In genomic region chr21:31913191-31913608, GRCh38 we compare ENCODE assay signal across 25 cellular contexts. TPM values are rescaled to one million over a fixed set of nuclear protein-coding genes. Genes with fewer than 3 reads are reported as not detected.
A peak's percentile ranks its signal among the peaks of the same experiment; 100 is the strongest.
DNase-seq lines count a peak whose midpoint lies in the region; ATAC-seq and TF ChIP-seq lines count a peak whose summit lies in the region.
"Had no signal": no experiment of that assay in that cellular context is flagged by ENCODE, and none has a peak within 500 bp of the region (broad histone marks: within the 10 kb centered on the region; RNA-seq: fewer than 3 reads in every experiment).

No MANE protein-coding gene starts in this region.

- peaks cover 16% of the 10 kb centered on the region for H3K9me1 ChIP-seq in IMR-90 (ENCODE audit: insufficient read depth, low read length)

- H3K4me1 ChIP-seq in IMR-90 (ENCODE audit: control insufficient read depth, insufficient read depth, low read length) (peaks cover 24% of the 10 kb centered on the region), endodermal cell (ENCODE audit: control insufficient read depth, insufficient read depth, low read length) (peaks cover 19% of the 10 kb centered on the region), adrenal gland (replicated peaks in 1 of 2) (no peaks in the 10 kb centered on the region), Karpas-422 (ENCODE audit: low read length) (no peaks in the 10 kb centered on the region)

- no peak overlapping the region for H3K56ac ChIP-seq in IMR-90 (ENCODE audit: extremely low read depth, insufficient read depth, low read length)

- POLR2A ChIA-PET in IMR-90 (lab: Charles Lee; ENCODE audit: unreplicated experiment) = no interaction called here

- no peak overlapping the region for H3K4me2 ChIP-seq in IMR-90 (ENCODE audit: low read depth, low read length)
- H3K4me2 ChIP-seq in Karpas-422 (ENCODE audit: low read depth, low read length, poor library complexity, severe bottlenecking) = no peak overlapping the region
- H3K4me2 ChIP-seq: A549 had no signal

- H3K14ac ChIP-seq in IMR-90 (replicated peaks; ENCODE audit: low read depth, low read length) = 0 out of 2 replicates have a peak overlapping the region, but pooled peaks have one; percentile 19

- H3K27me3 ChIP-seq in IMR-90 (ENCODE audit: control insufficient read depth, insufficient read depth, low read length) = no peaks in the 10 kb centered on the region
- H3K27me3 ChIP-seq in endodermal cell (ENCODE audit: control insufficient read depth, insufficient read depth, low read length, poor library complexity, severe bottlenecking) = no peaks in the 10 kb centered on the region
- no peaks in the 10 kb centered on the region for H3K27me3 ChIP-seq in adrenal gland
- no peaks in the 10 kb centered on the region for H3K27me3 ChIP-seq in Karpas-422 (ENCODE audit: low read length)

- H3K9ac ChIP-seq in IMR-90 (ENCODE audit: low read depth, low read length) = no peak overlapping the region
- no peak overlapping the region for H3K9ac ChIP-seq in endodermal cell (ENCODE audit: extremely low read depth, low read length, poor library complexity, severe bottlenecking)
- no peak overlapping the region for H3K9ac ChIP-seq in Karpas-422 (ENCODE audit: low read length)

- H4K5ac ChIP-seq in IMR-90 (ENCODE audit: low read depth, low read length) = no peak overlapping the region

- TF ChIP-seq CTCF in IMR-90 (conservative IDR thresholded peaks at IDR 0.05; ENCODE audit: low read depth, low read length) = no peak
- TF ChIP-seq CTCF in endodermal cell (conservative IDR thresholded peaks at IDR 0.05) = no peak
- no peak for TF ChIP-seq CTCF in neural crest cell (conservative IDR thresholded peaks at IDR 0.05)
- no peak for TF ChIP-seq CTCF in foreskin fibroblast (IDR thresholded peaks at IDR 0.05; ENCODE audit: low read depth, low read length)
- TF ChIP-seq CTCF in adrenal gland (IDR thresholded peaks at IDR 0.05) = no peak

- TF ChIP-seq POLR2A in IMR-90 (IDR thresholded peaks at IDR 0.05; ENCODE audit: low read depth, low read length) = no peak
- TF ChIP-seq POLR2A in adrenal gland (IDR thresholded peaks at IDR 0.05) = no peak

- no peaks in the 10 kb centered on the region for H3K9me3 ChIP-seq in IMR-90 (ENCODE audit: control insufficient read depth, insufficient read depth, low read length)
- H3K9me3 ChIP-seq in endodermal cell (ENCODE audit: control insufficient read depth, low read length) = peaks cover 14% of the 10 kb centered on the region
- no peaks in the 10 kb centered on the region for H3K9me3 ChIP-seq in adrenal gland (replicated peaks in 1 of 3)
- no peaks in the 10 kb centered on the region for H3K9me3 ChIP-seq in Karpas-422 (ENCODE audit: low read length)
- H3K9me3 ChIP-seq: A549 had no signal

- in situ Hi-C loops in IMR-90 (cut with MboI; ENCODE audit: low sequenced_read_pairs) = no loop called here

- H3K4me3 Mint-ChIP-seq in endodermal cell (no peak overlapping the region), neural crest cell (peak overlapping the region; percentile 54)
- H3K4me3 Mint-ChIP-seq: B cell, HFFc6 had no signal

- no peak overlapping the region for H3K23ac ChIP-seq in IMR-90 (ENCODE audit: low read depth, low read length)

- dilution Hi-C loops in IMR-90 (cut with HindIII; ENCODE audit: low sequenced_read_pairs, unreplicated experiment) = no loop called here

- no peak for ATAC-seq in IMR-90 (ENCODE audit: low read depth)
- ATAC-seq: A549, HepG2, Panc1, SK-N-SH treated with all-trans-retinoic acid at 6 μM for 48 hours had no signal

- H3K9me3 Mint-ChIP-seq in endodermal cell = peaks cover 6% of the 10 kb centered on the region
- H3K9me3 Mint-ChIP-seq in neural crest cell = peaks cover 3% of the 10 kb centered on the region

- BruUV-seq in IMR-90 (replicated peaks; lab: Mats Ljungman, UMichigan) = no TSS peak

- peaks cover 3 to 35% of the 10 kb centered on the region in 2 experiments; a peak in 3 of 4 replicates for H3K79me1 ChIP-seq in IMR-90 (ENCODE audit: low read depth in 1 of 2, low read length in 2 of 2)

- 69% methylated on average over 5 of the region's 5 CpGs; no CpG with 5 or more reads in 1 of the 2 experiments for WGBS in IMR-90 (ENCODE audit: extremely low coverage in 2 of 2, insufficient read length in 1 of 2), 2 experiments
- WGBS in endodermal cell (ENCODE audit: insufficient coverage in 1 of 2, insufficient read length in 1 of 2), 2 experiments = 86 to 89% methylated on average over 2 to 5 of the region's 5 CpGs
- WGBS in adrenal gland, 4 donors = 70 to 92% (median 85%) methylated on average over 5 of the region's 5 CpGs

- H4K20me1 ChIP-seq in IMR-90 (ENCODE audit: insufficient read depth, low read length) (no peaks in the 10 kb centered on the region), Karpas-422 (ENCODE audit: insufficient read depth, low read depth, low read length) (no peaks in the 10 kb centered on the region)

- no peak overlapping the region for H4K91ac ChIP-seq in IMR-90 (ENCODE audit: insufficient read depth, low read depth, low read length)

- DNase-seq in DMS 273 treated with DMSO at 0.1 percent for 48 hours (lab: John Stamatoyannopoulos, UW) (peak; percentile 45), IMR-90 (no peak), endodermal cell (peak; percentile 58), neural crest cell (ENCODE audit: low read depth, low spot score) (no peak), foreskin fibroblast (no peak), adrenal gland (no peak), Karpas-422 (no peak), NAMALWA (ENCODE audit: low spot score) (no peak)
- DNase-seq: DMS79 treated with DMSO at 0.1 percent for 48 hours, HFFc6, KBM-7, NCI-H1092 treated with DMSO at 0.1 percent for 48 hours, NCI-H146, NCI-H2029, NCI-H226, NCI-H510A treated with DMSO at 0.1 percent for 48 hours, NCI-H748 treated with DMSO at 0.1 percent for 48 hours, SIG-M5 had no signal

- H2AFZ ChIP-seq in IMR-90 (replicated peaks; ENCODE audit: low read length, poor library complexity) (no peak overlapping the region), Karpas-422 (ENCODE audit: low read length) (no peak overlapping the region)

- no peak overlapping the region for H2BK20ac ChIP-seq in IMR-90 (ENCODE audit: low read depth, low read length)

- intact Hi-C loops in IMR-90 (cut with micrococcal nuclease) = no loop called here
- intact Hi-C loops in adrenal gland (cut with DNase I) = no loop called here

- H3K18ac ChIP-seq in IMR-90 (ENCODE audit: low read depth, low read length) = no peak overlapping the region

- no peaks in the 10 kb centered on the region for H3K79me2 ChIP-seq in Karpas-422 (ENCODE audit: low read length)

- H3K27ac ChIP-seq in IMR-90 (ENCODE audit: insufficient read depth, low read length) (no peak overlapping the region), endodermal cell (ENCODE audit: low read depth, low read length) (no peak overlapping the region), adrenal gland (no peak overlapping the region), Karpas-422 (ENCODE audit: low read length) (no peak overlapping the region)
- H3K27ac ChIP-seq: A549, HL-60 had no signal

- TF ChIP-seq RAD21 in IMR-90 (IDR thresholded peaks at IDR 0.05; ENCODE audit: low read length) = no peak

- no peak overlapping the region for H2BK15ac ChIP-seq in IMR-90 (ENCODE audit: low read depth, low read length)

- no peak overlapping the region for H2BK5ac ChIP-seq in IMR-90 (ENCODE audit: low read depth, low read length, poor library complexity, severe bottlenecking)

- H2AK9ac ChIP-seq in IMR-90 (replicated peaks; ENCODE audit: low read depth, low read length, poor library complexity) = no peak overlapping the region

- no peak overlapping the region for H2BK120ac ChIP-seq in IMR-90 (ENCODE audit: low read depth, low read length)

- H3K27ac Mint-ChIP-seq in endodermal cell (peak overlapping the region; percentile 35), neural crest cell (ENCODE audit: unreplicated experiment) (peak overlapping the region; percentile 28)
- H3K27ac Mint-ChIP-seq: B cell, HFFc6 had no signal

- peaks cover 60% of the 10 kb centered on the region for H3K4me1 Mint-ChIP-seq in endodermal cell
- H3K4me1 Mint-ChIP-seq in neural crest cell = peaks cover 81% of the 10 kb centered on the region
- H3K4me1 Mint-ChIP-seq: B cell had no signal

- H3K36me3 Mint-ChIP-seq in endodermal cell (ENCODE audit: low read depth) = peaks cover 6% of the 10 kb centered on the region
- H3K36me3 Mint-ChIP-seq in neural crest cell (ENCODE audit: low read depth) = peaks cover 11% of the 10 kb centered on the region

- H3K27me3 Mint-ChIP-seq in endodermal cell (ENCODE audit: insufficient read depth) = peaks cover 5% of the 10 kb centered on the region
- H3K27me3 Mint-ChIP-seq in neural crest cell (ENCODE audit: low read depth) = no peaks in the 10 kb centered on the region

- CTCF ChIA-PET in IMR-90 (lab: Yijun Ruan, JAX) = no interaction called here

- H3K36me3 ChIP-seq in IMR-90 (ENCODE audit: control insufficient read depth, insufficient read depth, low read length) (no peaks in the 10 kb centered on the region), endodermal cell (ENCODE audit: control insufficient read depth, insufficient read depth, low read length) (no peaks in the 10 kb centered on the region), adrenal gland (replicated peaks in 1 of 2) (no peaks in the 10 kb centered on the region), Karpas-422 (ENCODE audit: insufficient read depth, low read length) (no peaks in the 10 kb centered on the region)

- H2AK5ac ChIP-seq in IMR-90 (ENCODE audit: low read depth, low read length) = no peak overlapping the region

- no peak overlapping the region for H4K8ac ChIP-seq in IMR-90 (ENCODE audit: low read depth in 2 of 2, low read length in 2 of 2)

- H3K4ac ChIP-seq in IMR-90 (ENCODE audit: low read depth, low read length) = peak overlapping the region; percentile 30; the same call in 1 of the 2 replicates

- no peaks in the 10 kb centered on the region for H3K9me2 ChIP-seq in Karpas-422 (replicated peaks; ENCODE audit: insufficient read depth, low read length)

- H3K4me3 ChIP-seq in IMR-90 (ENCODE audit: insufficient read depth, low read depth, low read length) (no peak overlapping the region), endodermal cell (ENCODE audit: low read length) (no peak overlapping the region), foreskin fibroblast (ENCODE audit: low read depth in 1 of 2, low read length in 2 of 2) (no peak overlapping the region), adrenal gland (no peak overlapping the region), Karpas-422 (ENCODE audit: low read length) (no peak overlapping the region)
- H3K4me3 ChIP-seq: A549 had no signal

TF ChIP-seq in IMR-90, 13 proteins besides CTCF, POLR2A, EP300 and RAD21 (continues in another document):
- no peak for TF ChIP-seq CEBPB (IDR thresholded peaks at IDR 0.05; ENCODE audit: low read depth, low read length)

RNA-seq across cellular contexts. Expression of gene HUNK, which starts 40.4 kb away (rescaled TPM):
- total RNA-seq in IMR-90 (2012; rRNA removed) (1.1 and 2.0 TPM in 2 replicates), endodermal cell (1 to 10 TPM; 5.8 to 8.4 TPM), neural crest cell (29.1 and 39.6 TPM in 2 replicates), adrenal gland (1 to 10 TPM in 1 of 8 donors, under 1 TPM in 7; 0.17 to 1.4 (median 0.56) TPM)
- polyA plus RNA-seq in IMR-90 (2012; rRNA removed) (1.0 and 1.3 TPM in 2 replicates), adrenal gland (under 1 TPM; 0.13 to 0.64 (median 0.33) TPM)
- 0.58 and 0.60 TPM in 2 replicates for polyA plus RNA-seq in IMR-90 (2012; cell fraction: cytosol; rRNA removed)
- 0.52 and 0.96 TPM in 2 replicates for polyA plus RNA-seq in IMR-90 (2012; cell fraction: nucleus; rRNA removed; ENCODE audit: low replicate concordance)
- polyA plus RNA-seq in endodermal cell (2013, experiment 1 of 2) = 8.8 TPM
- 8.4 TPM for polyA plus RNA-seq in endodermal cell (2013, experiment 2 of 2)
- not detected in 2 replicates for total RNA-seq in Karpas-422 (2014; rRNA removed; shearing (Covaris generic); ENCODE audit: low replicate concordance)
- total RNA-seq: HFFc6, HT-29 had no signal

Comparison
In these comparisons a context has a peak if more than half of its experiments do, and no peak if none do; other contexts are left out.
1. DNase-seq: peak in DMS 273 treated with DMSO at 0.1 percent for 48 hours (single experiment) and endodermal cell (single experiment); none in IMR-90 (single experiment), neural crest cell (single experiment), foreskin fibroblast (0 of 2), adrenal gland (0 of 7), Karpas-422 (single experiment) and NAMALWA (single experiment).